In the genomic region with DNA sequence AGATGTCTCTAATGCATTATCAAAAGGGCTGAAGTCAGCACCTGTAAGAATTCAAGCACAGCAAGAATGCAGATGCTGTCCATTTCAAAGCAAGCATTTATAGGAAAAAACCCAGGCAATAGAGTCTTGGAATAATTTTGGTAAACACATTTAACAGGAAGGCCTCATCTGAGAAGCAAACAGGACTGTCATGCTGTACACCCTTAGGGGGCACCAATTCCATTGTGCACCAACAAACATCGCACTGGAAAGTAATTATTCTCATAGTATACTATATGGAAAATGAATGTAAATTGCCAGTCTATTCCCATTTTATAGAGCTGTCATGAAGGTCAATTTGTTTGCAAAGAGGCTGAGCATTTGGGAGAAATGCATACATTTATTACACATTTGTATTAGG, we compare ENCODE assay signal across 1 cellular context.
TF ChIP-seq lines count a peak whose summit lies in the region.

No MANE protein-coding gene starts in this region.

TF ChIP-seq in GM23338, 12 proteins besides CTCF, POLR2A, EP300 and RAD21 (continued from another document):
- TF ChIP-seq EZH2phosphoT487 (IDR thresholded peaks at IDR 0.05; ENCODE audit: unreplicated experiment), result no peak
- no peak for TF ChIP-seq CREB1 (CRISPR knock-in tag; IDR thresholded peaks at IDR 0.05; ENCODE audit: low read depth)
- TF ChIP-seq, protein P1, sequence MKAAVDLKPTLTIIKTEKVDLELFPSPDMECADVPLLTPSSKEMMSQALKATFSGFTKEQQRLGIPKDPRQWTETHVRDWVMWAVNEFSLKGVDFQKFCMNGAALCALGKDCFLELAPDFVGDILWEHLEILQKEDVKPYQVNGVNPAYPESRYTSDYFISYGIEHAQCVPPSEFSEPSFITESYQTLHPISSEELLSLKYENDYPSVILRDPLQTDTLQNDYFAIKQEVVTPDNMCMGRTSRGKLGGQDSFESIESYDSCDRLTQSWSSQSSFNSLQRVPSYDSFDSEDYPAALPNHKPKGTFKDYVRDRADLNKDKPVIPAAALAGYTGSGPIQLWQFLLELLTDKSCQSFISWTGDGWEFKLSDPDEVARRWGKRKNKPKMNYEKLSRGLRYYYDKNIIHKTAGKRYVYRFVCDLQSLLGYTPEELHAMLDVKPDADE (IDR thresholded peaks at IDR 0.05), result no peak
- no peak for TF ChIP-seq JUNB (IDR thresholded peaks at IDR 0.05; ENCODE audit: unreplicated experiment)
- TF ChIP-seq ZNF331 (CRISPR knock-in tag; IDR thresholded peaks at IDR 0.05; ENCODE audit: low read depth), result no peak
- no peak for TF ChIP-seq POLR2AphosphoS5 (IDR thresholded peaks at IDR 0.05; ENCODE audit: low read depth)
- no peak for TF ChIP-seq ZNF114 (CRISPR knock-in tag; IDR thresholded peaks at IDR 0.05)
- TF ChIP-seq, protein P2, sequence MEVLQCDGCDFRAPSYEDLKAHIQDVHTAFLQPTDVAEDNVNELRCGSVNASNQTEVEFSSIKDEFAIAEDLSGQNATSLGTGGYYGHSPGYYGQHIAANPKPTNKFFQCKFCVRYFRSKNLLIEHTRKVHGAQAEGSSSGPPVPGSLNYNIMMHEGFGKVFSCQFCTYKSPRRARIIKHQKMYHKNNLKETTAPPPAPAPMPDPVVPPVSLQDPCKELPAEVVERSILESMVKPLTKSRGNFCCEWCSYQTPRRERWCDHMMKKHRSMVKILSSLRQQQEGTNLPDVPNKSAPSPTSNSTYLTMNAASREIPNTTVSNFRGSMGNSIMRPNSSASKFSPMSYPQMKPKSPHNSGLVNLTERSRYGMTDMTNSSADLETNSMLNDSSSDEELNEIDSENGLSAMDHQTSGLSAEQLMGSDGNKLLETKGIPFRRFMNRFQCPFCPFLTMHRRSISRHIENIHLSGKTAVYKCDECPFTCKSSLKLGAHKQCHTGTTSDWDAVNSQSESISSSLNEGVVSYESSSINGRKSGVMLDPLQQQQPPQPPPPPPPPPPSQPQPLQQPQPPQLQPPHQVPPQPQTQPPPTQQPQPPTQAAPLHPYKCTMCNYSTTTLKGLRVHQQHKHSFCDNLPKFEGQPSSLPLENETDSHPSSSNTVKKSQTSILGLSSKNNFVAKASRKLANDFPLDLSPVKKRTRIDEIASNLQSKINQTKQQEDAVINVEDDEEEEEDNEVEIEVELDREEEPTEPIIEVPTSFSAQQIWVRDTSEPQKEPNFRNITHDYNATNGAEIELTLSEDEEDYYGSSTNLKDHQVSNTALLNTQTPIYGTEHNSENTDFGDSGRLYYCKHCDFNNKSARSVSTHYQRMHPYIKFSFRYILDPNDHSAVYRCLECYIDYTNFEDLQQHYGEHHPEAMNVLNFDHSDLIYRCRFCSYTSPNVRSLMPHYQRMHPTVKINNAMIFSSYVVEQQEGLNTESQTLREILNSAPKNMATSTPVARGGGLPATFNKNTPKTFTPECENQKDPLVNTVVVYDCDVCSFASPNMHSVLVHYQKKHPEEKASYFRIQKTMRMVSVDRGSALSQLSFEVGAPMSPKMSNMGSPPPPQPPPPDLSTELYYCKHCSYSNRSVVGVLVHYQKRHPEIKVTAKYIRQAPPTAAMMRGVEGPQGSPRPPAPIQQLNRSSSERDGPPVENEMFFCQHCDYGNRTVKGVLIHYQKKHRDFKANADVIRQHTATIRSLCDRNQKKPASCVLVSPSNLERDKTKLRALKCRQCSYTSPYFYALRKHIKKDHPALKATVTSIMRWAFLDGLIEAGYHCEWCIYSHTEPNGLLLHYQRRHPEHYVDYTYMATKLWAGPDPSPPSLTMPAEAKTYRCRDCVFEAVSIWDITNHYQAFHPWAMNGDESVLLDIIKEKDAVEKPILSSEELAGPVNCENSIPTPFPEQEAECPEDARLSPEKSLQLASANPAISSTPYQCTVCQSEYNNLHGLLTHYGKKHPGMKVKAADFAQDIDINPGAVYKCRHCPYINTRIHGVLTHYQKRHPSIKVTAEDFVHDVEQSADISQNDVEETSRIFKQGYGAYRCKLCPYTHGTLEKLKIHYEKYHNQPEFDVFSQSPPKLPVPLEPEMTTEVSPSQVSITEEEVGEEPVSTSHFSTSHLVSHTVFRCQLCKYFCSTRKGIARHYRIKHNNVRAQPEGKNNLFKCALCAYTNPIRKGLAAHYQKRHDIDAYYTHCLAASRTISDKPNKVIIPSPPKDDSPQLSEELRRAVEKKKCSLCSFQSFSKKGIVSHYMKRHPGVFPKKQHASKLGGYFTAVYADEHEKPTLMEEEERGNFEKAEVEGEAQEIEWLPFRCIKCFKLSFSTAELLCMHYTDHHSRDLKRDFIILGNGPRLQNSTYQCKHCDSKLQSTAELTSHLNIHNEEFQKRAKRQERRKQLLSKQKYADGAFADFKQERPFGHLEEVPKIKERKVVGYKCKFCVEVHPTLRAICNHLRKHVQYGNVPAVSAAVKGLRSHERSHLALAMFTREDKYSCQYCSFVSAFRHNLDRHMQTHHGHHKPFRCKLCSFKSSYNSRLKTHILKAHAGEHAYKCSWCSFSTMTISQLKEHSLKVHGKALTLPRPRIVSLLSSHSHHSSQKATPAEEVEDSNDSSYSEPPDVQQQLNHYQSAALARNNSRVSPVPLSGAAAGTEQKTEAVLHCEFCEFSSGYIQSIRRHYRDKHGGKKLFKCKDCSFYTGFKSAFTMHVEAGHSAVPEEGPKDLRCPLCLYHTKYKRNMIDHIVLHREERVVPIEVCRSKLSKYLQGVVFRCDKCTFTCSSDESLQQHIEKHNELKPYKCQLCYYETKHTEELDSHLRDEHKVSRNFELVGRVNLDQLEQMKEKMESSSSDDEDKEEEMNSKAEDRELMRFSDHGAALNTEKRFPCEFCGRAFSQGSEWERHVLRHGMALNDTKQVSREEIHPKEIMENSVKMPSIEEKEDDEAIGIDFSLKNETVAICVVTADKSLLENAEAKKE (CRISPR knock-in tag; IDR thresholded peaks at IDR 0.05), result no peak
TF ChIP-seq in GM23338: peak in this region for 0.
